9 cellular contexts compared by ENCODE assay signal in the genomic region with DNA sequence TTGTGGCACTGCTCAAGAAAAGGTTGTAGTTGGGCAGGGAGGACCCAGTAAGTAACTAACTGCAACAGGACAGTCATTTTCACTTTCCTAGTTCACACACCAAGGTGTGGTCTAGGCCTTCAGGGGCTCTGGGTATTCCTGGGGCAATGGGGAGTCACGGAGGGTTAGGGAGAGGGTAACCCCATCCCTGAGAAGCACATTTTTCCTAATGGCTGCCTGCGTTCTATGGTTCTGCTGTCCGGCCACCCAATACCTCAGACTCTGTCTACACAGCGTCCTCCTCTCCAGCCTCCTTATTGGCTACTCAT. TPM values are rescaled to one million over a fixed set of nuclear protein-coding genes. Genes with fewer than 3 reads are reported as not detected.
DNase-seq lines count a peak whose midpoint lies in the region; ATAC-seq, FAIRE-seq and TF ChIP-seq lines count a peak whose summit lies in the region.
"Had no signal": no experiment of that assay in that cellular context is flagged by ENCODE, and none has a peak within 500 bp of the region (broad histone marks: within the 10 kb centered on the region; RNA-seq: fewer than 3 reads in every experiment).

No MANE protein-coding gene starts in this region.

- H3K9me3 Mint-ChIP-seq in nephron, result peaks cover 8% of the 10 kb centered on the region

- no peak for DNase-seq in BE2C
- no peak for DNase-seq in MG63
- peak in 1 of 10 donors; percentile 4 for DNase-seq in dorsolateral prefrontal cortex
- no peak for DNase-seq in NCI-H2171 (lab: John Stamatoyannopoulos, UW)
- DNase-seq in foreskin melanocyte, result no peak
- DNase-seq in H54 (ENCODE audit: insufficient read length, low spot score), result no peak

- H3K27me3 ChIP-seq in BE2C (no peaks in the 10 kb centered on the region), MG63 (no peaks in the 10 kb centered on the region), dorsolateral prefrontal cortex (peaks cover 0 to 25% (median 0%) of the 10 kb centered on the region in 45 donors)

- intact Hi-C loops in dorsolateral prefrontal cortex (cut with DNase I), result loop anchor here (1.0 to 2.0 kb wide), 2 partner anchors 70 to 77 kb away; no protein-coding TSS in a partner anchor

- H3K36me3 ChIP-seq in BE2C (no peaks in the 10 kb centered on the region), MG63 (peaks cover 3% of the 10 kb centered on the region; the same call in 1 of the 2 replicates)

- peak overlapping the region; percentile 98 to 100 (median 99) for H3K27ac Mint-ChIP-seq in nephron

- H3K4me1 Mint-ChIP-seq in nephron, result peaks cover 25% of the 10 kb centered on the region

- TF ChIP-seq CTCF in BE2C (IDR thresholded peaks at IDR 0.05; ENCODE audit: low read depth, low read length), result no peak
- no peak for TF ChIP-seq CTCF in dorsolateral prefrontal cortex (IDR thresholded peaks at IDR 0.05 in 54 of 56, conservative IDR thresholded peaks at IDR 0.05 in 2 of 56; ENCODE audit: low read depth in 1 of 56, partially characterized antibody in 56 of 56)
- TF ChIP-seq CTCF in nephron (IDR thresholded peaks at IDR 0.05; ENCODE audit: unreplicated experiment in 3 of 3), result no peak

- peak overlapping the region; percentile 91 to 95 (median 93) for H3K4me3 Mint-ChIP-seq in nephron

- peaks cover 14% of the 10 kb centered on the region for H3K36me3 Mint-ChIP-seq in nephron (ENCODE audit: low read depth)

- TF ChIP-seq POLR2A in H54 (IDR thresholded peaks at IDR 0.05; ENCODE audit: low read depth, low read length), result no peak

- FAIRE-seq in H54 (lab: Jason Lieb, UNC), result no peak

- H3K4me3 ChIP-seq in BE2C (ENCODE audit: low read depth, low read length) (peak overlapping the region; percentile 63), MG63 (peak overlapping the region; percentile 63), dorsolateral prefrontal cortex (peak overlapping the region; percentile 25 to 83 (median 69))

- H3K27me3 Mint-ChIP-seq in nephron (ENCODE audit: low read depth), result no peaks in the 10 kb centered on the region

- no peak for ATAC-seq in GM18517 (IDR thresholded peaks at IDR 0.05; ENCODE audit: unreplicated experiment)

- peak overlapping the region; percentile 5 to 98 (median 94) for H3K27ac ChIP-seq in dorsolateral prefrontal cortex

- no peaks in the 10 kb centered on the region for H3K4me1 ChIP-seq in BE2C

- H3K9me3 ChIP-seq in BE2C (no peaks in the 10 kb centered on the region), MG63 (no peaks in the 10 kb centered on the region)

RNA-seq across cellular contexts. Expression of gene PPP1R3F, which starts 0.9 kb away (rescaled TPM):
- 3.6 TPM for polyA plus RNA-seq in BE2C (2012; ENCODE audit: insufficient read depth, insufficient read length, low read depth)
- total RNA-seq in MG63 (2014; rRNA removed; shearing (Covaris generic); ENCODE audit: low replicate concordance), result 3.2 and 7.6 TPM in 2 replicates
- total RNA-seq in dorsolateral prefrontal cortex, result 10 to 100 TPM; 32.3 to 66.1 (median 47.9) TPM

RNA-seq across cellular contexts. Expression of gene FOXP3, which starts 4.1 kb away (rescaled TPM):
- polyA plus RNA-seq in BE2C (2012; ENCODE audit: insufficient read depth, insufficient read length, low read depth), result 1.1 TPM
- not detected in 2 replicates for total RNA-seq in MG63 (2014; rRNA removed; shearing (Covaris generic); ENCODE audit: low replicate concordance)
- total RNA-seq in dorsolateral prefrontal cortex, result 1 to 10 TPM in 5 of 120 experiments, under 1 TPM in 98, not detected in 17; 0.21 to 1.2 (median 0.49) TPM
- total RNA-seq: glomerular endothelial cell had no signal

RNA-seq across cellular contexts. Expression of gene CCDC22, which starts 33.4 kb away (rescaled TPM):
- 15.2 TPM for polyA plus RNA-seq in BE2C (2012; ENCODE audit: insufficient read depth, insufficient read length, low read depth)
- 21.2 and 35.2 TPM in 2 replicates for total RNA-seq in MG63 (2014; rRNA removed; shearing (Covaris generic); ENCODE audit: low replicate concordance)
- total RNA-seq in dorsolateral prefrontal cortex, result 10 to 100 TPM in 118 of 120 experiments, 1 to 10 TPM in 2; 8.7 to 18.4 (median 13.5) TPM

RNA-seq across cellular contexts. Expression of gene GAGE10, which starts 34.8 kb away (rescaled TPM):
- not detected for polyA plus RNA-seq in BE2C (2012; ENCODE audit: insufficient read depth, insufficient read length, low read depth)
- not detected in 2 replicates for total RNA-seq in MG63 (2014; rRNA removed; shearing (Covaris generic); ENCODE audit: low replicate concordance)
- 1 to 10 TPM in 10 of 120 experiments, not detected in 110; 1.0 to 1.9 (median 1.4) TPM for total RNA-seq in dorsolateral prefrontal cortex
- total RNA-seq: glomerular endothelial cell had no signal

RNA-seq across cellular contexts. Expression of gene CACNA1F, which starts 35.5 kb away (rescaled TPM):
- polyA plus RNA-seq in BE2C (2012; ENCODE audit: insufficient read depth, insufficient read length, low read depth), result 0.25 TPM
- total RNA-seq in MG63 (2014; rRNA removed; shearing (Covaris generic); ENCODE audit: low replicate concordance), result not detected in 2 replicates
- total RNA-seq in dorsolateral prefrontal cortex, result 1 to 10 TPM in 95 of 120 experiments, under 1 TPM in 25; 0.39 to 4.0 (median 1.5) TPM
